ENCODE assay signal across 23 cellular contexts in the genomic region with DNA sequence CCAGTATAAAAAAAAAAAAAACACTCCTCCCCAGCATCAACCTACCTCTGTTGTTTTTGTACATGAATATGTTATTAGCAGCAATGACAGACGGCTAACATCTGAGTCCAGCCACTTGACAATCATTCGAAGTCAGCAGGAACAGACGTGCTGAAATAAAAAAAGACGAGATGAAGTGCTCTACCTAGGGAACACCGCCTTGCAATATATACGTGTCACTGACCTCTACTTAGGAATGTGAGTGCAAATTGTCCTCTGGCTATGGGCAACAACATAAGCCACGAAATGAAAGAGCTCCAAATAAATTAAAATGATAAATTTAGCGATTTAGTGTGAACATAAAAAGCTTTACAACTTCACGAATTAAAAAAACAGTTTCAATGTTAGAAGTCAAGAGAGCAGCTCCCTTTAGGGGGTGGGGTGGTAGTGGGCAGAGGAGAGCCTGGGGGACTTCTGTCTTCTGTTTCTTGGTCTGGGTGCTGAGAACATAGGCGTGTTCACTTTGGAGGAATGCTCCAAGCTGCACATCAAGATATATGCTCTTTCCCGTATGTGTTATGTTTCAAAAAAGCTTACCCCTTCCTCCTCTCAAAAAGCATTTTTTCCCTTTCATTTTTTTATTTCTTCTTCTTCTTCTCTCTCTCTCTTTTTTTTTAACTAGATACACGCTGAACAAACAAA. TPM values are rescaled to one million over a fixed set of nuclear protein-coding genes. Genes with fewer than 3 reads are reported as not detected.
A peak's percentile ranks its signal among the peaks of the same experiment; 100 is the strongest.
DNase-seq lines count a peak whose midpoint lies in the region; ATAC-seq and TF ChIP-seq lines count a peak whose summit lies in the region.
"Had no signal": no experiment of that assay in that cellular context is flagged by ENCODE, and none has a peak within 500 bp of the region (broad histone marks: within the 10 kb centered on the region; RNA-seq: fewer than 3 reads in every experiment).

No MANE protein-coding gene starts in this region.

- peaks cover 5% of the 10 kb centered on the region for H3K9me3 Mint-ChIP-seq in GM23338
- H3K9me3 Mint-ChIP-seq: activated naive CD8-positive, alpha-beta T cell treated with anti-CD3 and anti-CD28 coated beads, Interleukin-2, amount 10 ng/mL, durations not matched to agents 7 days and 5 days; activated T-helper 2 cell treated with anti-CD3 and anti-CD28 coated beads, Interferon-gamma antibody, Interleukin-2, Interleukin-4, amounts not matched to agents 10 μg/mL and 5 μg/mL and 100 μg/mL, durations not matched to agents 14 hours and 24 hours and 36 hours had no signal

- ATAC-seq in GM23338: no peak
- peak; percentile 29 for ATAC-seq in foreskin keratinocyte
- ATAC-seq in GM18907 (IDR thresholded peaks at IDR 0.05; ENCODE audit: unreplicated experiment): no peak
- ATAC-seq: left cardiac atrium; naive thymus-derived CD8-positive, alpha-beta T cell; WTC11 had no signal

- no peak overlapping the region for H3K27ac ChIP-seq in GM23338 (ENCODE audit: low read depth)
- H3K27ac ChIP-seq in SJSA1: peak overlapping the region; percentile 29; the same call in 1 of the 2 replicates
- peak overlapping the region; percentile 98 for H3K27ac ChIP-seq in foreskin keratinocyte
- H3K27ac ChIP-seq in smooth muscle cell (ENCODE audit: low read depth): peak overlapping the region; percentile 40
- no peak overlapping the region for H3K27ac ChIP-seq in sigmoid colon
- H3K27ac ChIP-seq: vagina had no signal

- no peaks in the 10 kb centered on the region for H3K79me2 ChIP-seq in GM23338 (replicated peaks; ENCODE audit: insufficient read depth)
- no peaks in the 10 kb centered on the region for H3K79me2 ChIP-seq in smooth muscle cell (ENCODE audit: low read depth)

- no peak for TF ChIP-seq CTCF in GM23338 (conservative IDR thresholded peaks at IDR 0.05; ENCODE audit: low read depth in 2 of 2)
- TF ChIP-seq CTCF in foreskin keratinocyte (conservative IDR thresholded peaks at IDR 0.05): no peak
- TF ChIP-seq CTCF in smooth muscle cell (IDR thresholded peaks at IDR 0.05; ENCODE audit: borderline replicate concordance, insufficient read depth, poor library complexity, severe bottlenecking): no peak
- no peak for TF ChIP-seq CTCF in sigmoid colon (IDR thresholded peaks at IDR 0.05)

- H4K20me1 ChIP-seq in GM23338 (replicated peaks; ENCODE audit: insufficient read depth) (no peaks in the 10 kb centered on the region), smooth muscle cell (ENCODE audit: low read depth) (no peaks in the 10 kb centered on the region)

- H2AFZ ChIP-seq in GM23338 (0 out of 2 replicates have a peak overlapping the region, but pooled peaks have one; percentile 1), smooth muscle cell (ENCODE audit: low read depth) (no peak overlapping the region)

- DNase-seq in GM23338 (ENCODE audit: low spot score) (no peak), SJSA1 (ENCODE audit: low read depth in 1 of 2, low spot score in 2 of 2) (no peak), foreskin keratinocyte (peak in 1 of 2 donors; percentile 80), smooth muscle cell (lab: John Stamatoyannopoulos, UW; ENCODE audit: unreplicated experiment) (no peak), HuH-7.5 (ENCODE audit: low spot score) (no peak), sigmoid colon (no peak), AG08396 (ENCODE audit: low spot score) (no peak)
- DNase-seq: activated CD4-positive, alpha-beta T cell treated with anti-CD3 and anti-CD28 coated beads, Interleukin-2, amount 50 U/mL, for 4 hours; activated CD8-positive, alpha-beta memory T cell treated with anti-CD3 and anti-CD28 coated beads, Interleukin-2, amount 50 U/mL, for 4 hours; activated naive CD8-positive, alpha-beta T cell treated with anti-CD3 and anti-CD28 coated beads, Interleukin-2, amount 10 ng/mL, durations not matched to agents 7 days and 5 days; head of caudate nucleus; left cardiac atrium; naive thymus-derived CD8-positive, alpha-beta T cell; NCI-H1092; NCI-H2081; RPMI8226; T-helper 9 cell had no signal

- H3K4me3 ChIP-seq in GM23338 (no peak overlapping the region), SJSA1 (no peak overlapping the region), smooth muscle cell (no peak overlapping the region), sigmoid colon (no peak overlapping the region)
- H3K4me3 ChIP-seq: vagina had no signal

- H3F3A ChIP-seq in GM23338 (replicated peaks; ENCODE audit: low read depth) (no peaks in the 10 kb centered on the region), smooth muscle cell (ENCODE audit: low read depth) (no peaks in the 10 kb centered on the region)

- no peak overlapping the region for H3K4me3 Mint-ChIP-seq in GM23338
- H3K4me3 Mint-ChIP-seq: activated naive CD8-positive, alpha-beta T cell treated with anti-CD3 and anti-CD28 coated beads, Interleukin-2, amount 10 ng/mL, durations not matched to agents 7 days and 5 days; brain; mesothelial cell of epicardium; naive thymus-derived CD8-positive, alpha-beta T cell; WTC11 had no signal

- no peaks in the 10 kb centered on the region for H3K4me1 ChIP-seq in GM23338 (ENCODE audit: insufficient read depth)
- H3K4me1 ChIP-seq in SJSA1 (replicated peaks): peaks cover 31% of the 10 kb centered on the region
- H3K4me1 ChIP-seq in foreskin keratinocyte: peaks cover 40% of the 10 kb centered on the region
- no peaks in the 10 kb centered on the region for H3K4me1 ChIP-seq in smooth muscle cell (ENCODE audit: low read depth)
- peaks cover 0 to 10% (median 0%) of the 10 kb centered on the region in 4 donors for H3K4me1 ChIP-seq in sigmoid colon

- H3K36me3 ChIP-seq in GM23338 (ENCODE audit: insufficient read depth) (0 out of 2 replicates have a peak, but pooled peaks cover 6% of the 10 kb centered on the region), SJSA1 (no peaks in the 10 kb centered on the region), smooth muscle cell (ENCODE audit: low read depth) (no peaks in the 10 kb centered on the region), sigmoid colon (no peaks in the 10 kb centered on the region)
- H3K36me3 ChIP-seq: vagina had no signal

- TF ChIP-seq POLR2A in sigmoid colon (IDR thresholded peaks at IDR 0.05): no peak

- peaks cover 3% of the 10 kb centered on the region for H3K36me3 Mint-ChIP-seq in GM23338 (ENCODE audit: low read depth)
- H3K36me3 Mint-ChIP-seq: activated naive CD8-positive, alpha-beta T cell treated with anti-CD3 and anti-CD28 coated beads, Interleukin-2, amount 10 ng/mL, durations not matched to agents 7 days and 5 days; brain had no signal

- H3K9me3 ChIP-seq in SJSA1 (replicated peaks): no peaks in the 10 kb centered on the region
- peaks cover 4% of the 10 kb centered on the region for H3K9me3 ChIP-seq in smooth muscle cell (replicated peaks; ENCODE audit: low read depth)
- no peaks in the 10 kb centered on the region for H3K9me3 ChIP-seq in sigmoid colon
- H3K9me3 ChIP-seq: vagina had no signal

- H3K4me1 Mint-ChIP-seq in GM23338: no peaks in the 10 kb centered on the region
- H3K4me1 Mint-ChIP-seq: activated naive CD8-positive, alpha-beta T cell treated with anti-CD3 and anti-CD28 coated beads, Interleukin-2, amount 10 ng/mL, durations not matched to agents 7 days and 5 days; brain; naive thymus-derived CD8-positive, alpha-beta T cell; WTC11 had no signal

- no peak overlapping the region for H3K27ac Mint-ChIP-seq in GM23338
- H3K27ac Mint-ChIP-seq: activated naive CD8-positive, alpha-beta T cell treated with anti-CD3 and anti-CD28 coated beads, Interleukin-2, amount 10 ng/mL, durations not matched to agents 7 days and 5 days; activated T-helper 2 cell treated with anti-CD3 and anti-CD28 coated beads, Interferon-gamma antibody, Interleukin-2, Interleukin-4, amounts not matched to agents 10 μg/mL and 5 μg/mL and 100 μg/mL, durations not matched to agents 14 hours and 24 hours and 36 hours; brain; mesothelial cell of epicardium; WTC11 had no signal

- intact Hi-C loops in sigmoid colon (cut with DNase I): no loop called here

- H3K27me3 ChIP-seq in GM23338 (ENCODE audit: insufficient read depth) (no peaks in the 10 kb centered on the region), SJSA1 (replicated peaks) (no peaks in the 10 kb centered on the region), foreskin keratinocyte (no peaks in the 10 kb centered on the region), smooth muscle cell (ENCODE audit: low read depth) (no peaks in the 10 kb centered on the region), sigmoid colon (no peaks in the 10 kb centered on the region)
- H3K27me3 ChIP-seq: vagina had no signal

- WGBS in smooth muscle cell (ENCODE audit: low lambda C conversion rate): 79% methylated on average over 11 of the region's 12 CpGs
- WGBS in sigmoid colon, 2 donors: 83 to 87% methylated on average over 12 of the region's 12 CpGs

- H3K4me2 ChIP-seq in GM23338 (no peak overlapping the region), smooth muscle cell (no peak overlapping the region)

- no peak for TF ChIP-seq EP300 in sigmoid colon (IDR thresholded peaks at IDR 0.05)

- H3K27me3 Mint-ChIP-seq in GM23338 (ENCODE audit: insufficient read depth, low read depth, poor library complexity): no peaks in the 10 kb centered on the region

- peaks cover 8% of the 10 kb centered on the region; the same call in 1 of the 2 replicates for H3K9me2 ChIP-seq in GM23338 (ENCODE audit: insufficient read depth)

- H3K9ac ChIP-seq in smooth muscle cell (ENCODE audit: low read depth): no peak overlapping the region

TF ChIP-seq in GM23338, 12 proteins besides CTCF, POLR2A, EP300 and RAD21:
- no peak for TF ChIP-seq POLR2AphosphoS5 (IDR thresholded peaks at IDR 0.05; ENCODE audit: low read depth)
- TF ChIP-seq NANOG (IDR thresholded peaks at IDR 0.05; ENCODE audit: borderline replicate concordance): no peak
- no peak for TF ChIP-seq ZNF114 (CRISPR knock-in tag; IDR thresholded peaks at IDR 0.05)

RNA-seq across cellular contexts. Expression of a gene that starts 23.3 kb away (rescaled TPM):
- total RNA-seq in GM23338 (2014; rRNA removed; shearing (Covaris generic)): 0.58 and 0.80 TPM in 2 replicates
- polyA plus RNA-seq in GM23338 (2016; fragmentation: Nextera tagmentation; extraction: Ambion mirVana) (1.1 and 1.2 TPM in 2 replicates), foreskin keratinocyte (16.2 and 27.5 TPM in 2 replicates), smooth muscle cell (8.2 and 18.6 TPM in 2 replicates), sigmoid colon (1 to 10 TPM; 3.9 to 9.8 (median 5.4) TPM)
- 39.7 and 45.5 TPM in 2 replicates for total RNA-seq in SJSA1 (2014; rRNA removed; shearing (Covaris generic))
- total RNA-seq in foreskin keratinocyte (26.5 and 39.6 TPM in 2 replicates), smooth muscle cell (20.0 and 22.0 TPM in 2 replicates), sigmoid colon (1 to 10 TPM; 4.9 to 9.5 (median 7.2) TPM)
- polyA plus RNA-seq: naive thymus-derived CD8-positive, alpha-beta T cell had no signal

Comparison
In these comparisons a context has a peak if more than half of its experiments do, and no peak if none do; other contexts are left out.
1. H3K27ac ChIP-seq: peak in SJSA1 (single experiment), foreskin keratinocyte (single experiment) and smooth muscle cell (single experiment); none in GM23338 (single experiment) and sigmoid colon (0 of 4).